In genomic region chr22:20920881-20921203, GRCh38 we compare ENCODE assay signal across 10 cellular contexts. TPM values are rescaled to one million over a fixed set of nuclear protein-coding genes. Genes with fewer than 3 reads are reported as not detected.
DNase-seq lines count a peak whose midpoint lies in the region; ATAC-seq, FAIRE-seq and TF ChIP-seq lines count a peak whose summit lies in the region.
"Had no signal": no experiment of that assay in that cellular context is flagged by ENCODE, and none has a peak within 500 bp of the region (broad histone marks: within the 10 kb centered on the region; RNA-seq: fewer than 3 reads in every experiment).

No MANE protein-coding gene starts in this region.

- H2AFZ ChIP-seq in keratinocyte (ENCODE audit: control insufficient read depth, low read length) = no peak overlapping the region

- H3K4me2 ChIP-seq in keratinocyte (ENCODE audit: control insufficient read depth, extremely low read depth, insufficient read depth, low read depth, low read length) = peak overlapping the region; percentile 95

- intact Hi-C loops in activated T-helper 2 cell treated with anti-CD3 and anti-CD28 coated beads, Interferon-gamma antibody, Interleukin-2, Interleukin-4, amounts not matched to agents 10 μg/mL and 5 μg/mL and 100 μg/mL, durations not matched to agents 14 hours and 24 hours and 36 hours (cut with micrococcal nuclease) = no loop called here
- intact Hi-C loops in stomach (cut with DNase I; ENCODE audit: low total_unique reads) = no loop called here

- TF ChIP-seq CTCF in keratinocyte (optimal IDR thresholded peaks at IDR 0.05 in 1 of 3, IDR thresholded peaks at IDR 0.05 in 1 of 3, conservative IDR thresholded peaks at IDR 0.05 in 1 of 3; ENCODE audit: extremely low read depth in 1 of 3, insufficient read depth in 2 of 3, low read length in 3 of 3) (no peak), stomach (IDR thresholded peaks at IDR 0.05) (no peak)

- H3K27me3 Mint-ChIP-seq in T-helper 2 cell treated with Interferon-gamma antibody and Interleukin-4, amounts not matched to agents 5 μg/mL and 100 μg/mL, for 36 hours (ENCODE audit: low read depth) = no peaks in the 10 kb centered on the region
- H3K27me3 Mint-ChIP-seq in activated T-helper 2 cell treated with anti-CD3 and anti-CD28 coated beads, Interferon-gamma antibody, Interleukin-2, Interleukin-4, amounts not matched to agents 10 μg/mL and 5 μg/mL and 100 μg/mL, durations not matched to agents 14 hours and 24 hours and 36 hours (ENCODE audit: low read depth) = no peaks in the 10 kb centered on the region

- no peak for TF ChIP-seq POLR2A in stomach (IDR thresholded peaks at IDR 0.05)

- H4K20me1 ChIP-seq in keratinocyte (ENCODE audit: control insufficient read depth, extremely low read depth, insufficient read depth, low read length) = peaks cover 31% of the 10 kb centered on the region

- peak overlapping the region; percentile 71 for H3K27ac ChIP-seq in keratinocyte (ENCODE audit: control insufficient read depth, insufficient read depth, low read length)
- peak overlapping the region in 2 of 5 donors; percentile 7 to 52 for H3K27ac ChIP-seq in stomach

- H3K4me3 Mint-ChIP-seq in T-helper 2 cell treated with Interferon-gamma antibody and Interleukin-4, amounts not matched to agents 5 μg/mL and 100 μg/mL, for 36 hours = peak overlapping the region; percentile 99
- H3K4me3 Mint-ChIP-seq in activated T-helper 2 cell treated with anti-CD3 and anti-CD28 coated beads, Interferon-gamma antibody, Interleukin-2, Interleukin-4, amounts not matched to agents 10 μg/mL and 5 μg/mL and 100 μg/mL, durations not matched to agents 14 hours and 24 hours and 36 hours (ENCODE audit: low read depth) = peak overlapping the region; percentile 94

- H3K27ac Mint-ChIP-seq in T-helper 2 cell treated with Interferon-gamma antibody and Interleukin-4, amounts not matched to agents 5 μg/mL and 100 μg/mL, for 36 hours = peak overlapping the region; percentile 17
- H3K27ac Mint-ChIP-seq in activated T-helper 2 cell treated with anti-CD3 and anti-CD28 coated beads, Interferon-gamma antibody, Interleukin-2, Interleukin-4, amounts not matched to agents 10 μg/mL and 5 μg/mL and 100 μg/mL, durations not matched to agents 14 hours and 24 hours and 36 hours = peak overlapping the region; percentile 10

- H3K9ac ChIP-seq in keratinocyte (ENCODE audit: control insufficient read depth, extremely low read depth, insufficient read depth, low read length) = peak overlapping the region; percentile 94

- H3K4me3 ChIP-seq in keratinocyte (ENCODE audit: control insufficient read depth in 2 of 3, extremely low read depth in 1 of 3, insufficient read depth in 2 of 3, low read depth in 1 of 3, low read length in 3 of 3) (peak overlapping the region; percentile 98 to 99 (median 98)), stomach (peak overlapping the region in 3 of 4 donors; percentile 87 to 99 (median 93))

- no peaks in the 10 kb centered on the region for H3K9me1 ChIP-seq in keratinocyte (ENCODE audit: control insufficient read depth, extremely low read depth, insufficient read depth, low read length)

- 26 to 38% (median 32%) methylated on average over 3 of the region's 3 CpGs for WGBS in stomach, 5 donors

- peaks cover under 1 to 5% of the 10 kb centered on the region in 2 experiments for H3K36me3 ChIP-seq in keratinocyte (ENCODE audit: control insufficient read depth in 2 of 2, extremely low read depth in 1 of 2, insufficient read depth in 2 of 2, low read length in 2 of 2)
- no peaks in the 10 kb centered on the region for H3K36me3 ChIP-seq in stomach

- H3K36me3 Mint-ChIP-seq in T-helper 2 cell treated with Interferon-gamma antibody and Interleukin-4, amounts not matched to agents 5 μg/mL and 100 μg/mL, for 36 hours (ENCODE audit: low read depth) = peaks cover 33% of the 10 kb centered on the region
- H3K36me3 Mint-ChIP-seq in activated T-helper 2 cell treated with anti-CD3 and anti-CD28 coated beads, Interferon-gamma antibody, Interleukin-2, Interleukin-4, amounts not matched to agents 10 μg/mL and 5 μg/mL and 100 μg/mL, durations not matched to agents 14 hours and 24 hours and 36 hours (ENCODE audit: low read depth) = peaks cover 46% of the 10 kb centered on the region

- H3K9me3 ChIP-seq in keratinocyte (ENCODE audit: control insufficient read depth, low read depth, low read length) = no peaks in the 10 kb centered on the region
- no peaks in the 10 kb centered on the region for H3K9me3 ChIP-seq in stomach

- H3K9me3 Mint-ChIP-seq in T-helper 2 cell treated with Interferon-gamma antibody and Interleukin-4, amounts not matched to agents 5 μg/mL and 100 μg/mL, for 36 hours = no peaks in the 10 kb centered on the region
- H3K9me3 Mint-ChIP-seq in activated T-helper 2 cell treated with anti-CD3 and anti-CD28 coated beads, Interferon-gamma antibody, Interleukin-2, Interleukin-4, amounts not matched to agents 10 μg/mL and 5 μg/mL and 100 μg/mL, durations not matched to agents 14 hours and 24 hours and 36 hours = no peaks in the 10 kb centered on the region

- no peak for ATAC-seq in HG03342 (IDR thresholded peaks at IDR 0.05; ENCODE audit: unreplicated experiment)
- ATAC-seq: left cardiac atrium had no signal

- no peak for FAIRE-seq in keratinocyte (lab: Jason Lieb, UNC)

- peaks cover 86% of the 10 kb centered on the region for H3K79me2 ChIP-seq in keratinocyte (ENCODE audit: control insufficient read depth, insufficient read depth, low read length)

- H3K4me1 Mint-ChIP-seq in T-helper 2 cell treated with Interferon-gamma antibody and Interleukin-4, amounts not matched to agents 5 μg/mL and 100 μg/mL, for 36 hours (ENCODE audit: low read depth) = peaks cover 32% of the 10 kb centered on the region
- peaks cover 35% of the 10 kb centered on the region for H3K4me1 Mint-ChIP-seq in activated T-helper 2 cell treated with anti-CD3 and anti-CD28 coated beads, Interferon-gamma antibody, Interleukin-2, Interleukin-4, amounts not matched to agents 10 μg/mL and 5 μg/mL and 100 μg/mL, durations not matched to agents 14 hours and 24 hours and 36 hours (ENCODE audit: low read depth)

- DNase-seq in T-helper 2 cell treated with Interferon-gamma antibody and Interleukin-4, amounts not matched to agents 5 μg/mL and 100 μg/mL, for 36 hours (ENCODE audit: low spot score) = no peak
- DNase-seq in T-helper 2 cell (no peak), keratinocyte (ENCODE audit: low read depth, low spot score) (no peak), stomach (no peak), NCI-H2029 treated with DMSO at 0.1 percent for 48 hours (lab: John Stamatoyannopoulos, UW) (no peak), SHP77 treated with DMSO at 0.1 percent for 48 hours (lab: John Stamatoyannopoulos, UW) (no peak)
- no peak for DNase-seq in activated T-helper 2 cell treated with anti-CD3 and anti-CD28 coated beads, Interferon-gamma antibody, Interleukin-2, Interleukin-4, amounts not matched to agents 10 μg/mL and 5 μg/mL and 100 μg/mL, durations not matched to agents 14 hours and 24 hours and 36 hours (ENCODE audit: low spot score)
- DNase-seq: left cardiac atrium, substantia nigra had no signal

- dilution Hi-C loops in keratinocyte (cut with MboI; ENCODE audit: extremely low pct_ligation_motif_present, low sequenced_read_pairs) = no loop called here

- H3K27me3 ChIP-seq in keratinocyte (ENCODE audit: control insufficient read depth, extremely low read depth, insufficient read depth, low read length) (no peaks in the 10 kb centered on the region), stomach (no peaks in the 10 kb centered on the region)

- H3K4me1 ChIP-seq in keratinocyte (ENCODE audit: control insufficient read depth, extremely low read depth, insufficient read depth, low read length) (peaks cover 20% of the 10 kb centered on the region), stomach (peaks cover 20 to 78% (median 60%) of the 10 kb centered on the region in 4 donors)

- no peak for TF ChIP-seq EP300 in stomach (IDR thresholded peaks at IDR 0.05)

RNA-seq across cellular contexts. Expression of gene CRKL, which starts 3.6 kb away (rescaled TPM):
- total RNA-seq in activated T-helper 2 cell treated with anti-CD3 and anti-CD28 coated beads, Interferon-gamma antibody, Interleukin-2, Interleukin-4, amounts not matched to agents 10 μg/mL and 5 μg/mL and 100 μg/mL, durations not matched to agents 14 hours and 24 hours and 36 hours = 79.2 and 80.1 TPM in 2 replicates
- polyA plus RNA-seq in keratinocyte (25.0 to 33.4 TPM (median 32.1 TPM) in 3 replicates), stomach (10 to 100 TPM; 11.6 to 12.5 (median 11.7) TPM)
- 20.1 TPM for polyA plus RNA-seq in keratinocyte (2011; ENCODE audit: low read depth)
- polyA plus RNA-seq in keratinocyte (2011; cell fraction: cytosol; rRNA removed) = 25.7 and 32.5 TPM in 2 replicates
- polyA plus RNA-seq in keratinocyte (2011; cell fraction: nucleus; rRNA removed) = 45.7 and 47.1 TPM in 2 replicates
- 38.4 and 43.5 TPM in 2 replicates for polyA plus RNA-seq in keratinocyte (2012; ENCODE audit: low replicate concordance)
- polyA minus RNA-seq in keratinocyte = 38.7 to 48.3 TPM (median 46.5 TPM) in 3 replicates
- 36.8 TPM for polyA minus RNA-seq in keratinocyte (2011; cell fraction: cytosol; rRNA and poly(A)+ RNA removed)
- 26.8 and 44.1 TPM in 2 replicates for polyA minus RNA-seq in keratinocyte (2011; cell fraction: nucleus; rRNA and poly(A)+ RNA removed)
- total RNA-seq in stomach = 10 to 100 TPM; 17.0 to 60.3 (median 26.3) TPM

RNA-seq across cellular contexts. Expression of gene AIFM3, which starts 46.2 kb away (rescaled TPM):
- total RNA-seq in activated T-helper 2 cell treated with anti-CD3 and anti-CD28 coated beads, Interferon-gamma antibody, Interleukin-2, Interleukin-4, amounts not matched to agents 10 μg/mL and 5 μg/mL and 100 μg/mL, durations not matched to agents 14 hours and 24 hours and 36 hours = 0.23 and 0.30 TPM in 2 replicates
- 0.56 to 1.1 TPM (median 0.59 TPM) in 3 replicates for polyA plus RNA-seq in keratinocyte
- polyA plus RNA-seq in keratinocyte (2011; ENCODE audit: low read depth) = 0.36 TPM
- polyA plus RNA-seq in keratinocyte (2011; cell fraction: cytosol; rRNA removed) = 0.39 and 1.1 TPM in 2 replicates
- 3.4 and 5.3 TPM in 2 replicates for polyA plus RNA-seq in keratinocyte (2011; cell fraction: nucleus; rRNA removed)
- polyA plus RNA-seq in keratinocyte (2012; ENCODE audit: low replicate concordance) = 0.62 and 0.69 TPM in 2 replicates
- polyA minus RNA-seq in keratinocyte = 0.29 to 0.30 TPM in 2 of 3 replicates, not detected in the other
- polyA minus RNA-seq in keratinocyte (2011; cell fraction: cytosol; rRNA and poly(A)+ RNA removed) = 1.7 TPM
- 1.2 and 1.4 TPM in 2 replicates for polyA minus RNA-seq in keratinocyte (2011; cell fraction: nucleus; rRNA and poly(A)+ RNA removed)
- total RNA-seq in stomach = 100 to 1,000 TPM in 1 of 5 donors, under 1 TPM in 1, not detected in 3; 0.55 to 157 TPM
- polyA plus RNA-seq in stomach = 1 to 10 TPM in 2 of 3 donors, under 1 TPM in 1; 0.75 to 4.1 (median 2.1) TPM
